ENCODE assay signal across 8 cellular contexts in genomic region chr12:47758584-47758833, GRCh38. TPM values are rescaled to one million over a fixed set of nuclear protein-coding genes. Genes with fewer than 3 reads are reported as not detected.
DNase-seq lines count a peak whose midpoint lies in the region; ATAC-seq, FAIRE-seq and TF ChIP-seq lines count a peak whose summit lies in the region.

No MANE protein-coding gene starts in this region.

- POLR2A ChIA-PET in HCT116 (lab: Charles Lee): no interaction called here

- no peak for TF ChIP-seq CTCF in HCT116 (IDR thresholded peaks at IDR 0.05 in 2 of 3, conservative IDR thresholded peaks at IDR 0.05 in 1 of 3; ENCODE audit: borderline replicate concordance in 1 of 3, insufficient read depth in 1 of 3, low read depth in 2 of 3, low read length in 2 of 3)

- no peaks in the 10 kb centered on the region for H3K79me2 ChIP-seq in HCT116 (ENCODE audit: insufficient read depth, low read length)

- H3K27me3 Mint-ChIP-seq in activated T-helper 1 cell treated with anti-CD3 and anti-CD28 coated beads, Interleukin-12 subunit alpha, Interleukin-12 subunit beta, Interleukin-2, Interleukin-4 antibody, amounts not matched to agents 30 ng/mL and 10 ng/mL and 1 ng/mL, durations not matched to agents 14 hours and 24 hours and 36 hours (ENCODE audit: insufficient read depth): peaks cover 4% of the 10 kb centered on the region

- peak overlapping the region; percentile 100 for H3K4me2 ChIP-seq in HCT116 (ENCODE audit: low read length)

- no peaks in the 10 kb centered on the region for H3K9me3 Mint-ChIP-seq in activated T-helper 1 cell treated with anti-CD3 and anti-CD28 coated beads, Interleukin-12 subunit alpha, Interleukin-12 subunit beta, Interleukin-2, Interleukin-4 antibody, amounts not matched to agents 30 ng/mL and 10 ng/mL and 1 ng/mL, durations not matched to agents 14 hours and 24 hours and 36 hours

- RAD21 ChIA-PET in HCT116 (lab: Charles Lee; ENCODE audit: low non-redundant PET in 1 of 2, low total read pairs in 2 of 2, uncharacterized antibody in 2 of 2, unreplicated experiment in 2 of 2): interaction anchor here in 1 of 2 experiments (1.5 kb wide), 1 partner anchor 16 kb away, joined by 3 read pairs; no protein-coding TSS in a partner anchor

- peak overlapping the region; percentile 56 for H3K4me3 Mint-ChIP-seq in activated T-helper 1 cell treated with anti-CD3 and anti-CD28 coated beads, Interleukin-12 subunit alpha, Interleukin-12 subunit beta, Interleukin-2, Interleukin-4 antibody, amounts not matched to agents 30 ng/mL and 10 ng/mL and 1 ng/mL, durations not matched to agents 14 hours and 24 hours and 36 hours

- intact Hi-C loops in HCT116 (cut with micrococcal nuclease): no loop called here
- intact Hi-C loops in activated T-helper 1 cell treated with anti-CD3 and anti-CD28 coated beads, Interleukin-12 subunit alpha, Interleukin-12 subunit beta, Interleukin-2, Interleukin-4 antibody, amounts not matched to agents 30 ng/mL and 10 ng/mL and 1 ng/mL, durations not matched to agents 14 hours and 24 hours and 36 hours (cut with micrococcal nuclease): loop anchor here (2.0 to 10.0 kb wide), 4 partner anchors 14 to 724 kb away; partner anchors contain the start of genes RPAP3 and SLC48A1

- BruUV-seq in HCT116 (replicated peaks; lab: Mats Ljungman, UMichigan): no TSS peak

- H3K4me3 ChIP-seq in HCT116 (replicated peaks in 1 of 2; ENCODE audit: low read depth in 1 of 2, low read length in 2 of 2) (peak overlapping the region; percentile 65 to 73), iPS-15b (ENCODE audit: low read depth, low read length) (peak overlapping the region; percentile 62), small intestine (ENCODE audit: low read depth in 1 of 2, low read length in 2 of 2) (peak overlapping the region; percentile 39 to 46)

- H3K9ac ChIP-seq in HCT116 (ENCODE audit: low read length) (peak overlapping the region; percentile 73), iPS-15b (ENCODE audit: low read depth, low read length) (no peak overlapping the region)

- TF ChIP-seq POLR2A in HCT116 (IDR thresholded peaks at IDR 0.05; ENCODE audit: borderline replicate concordance, extremely low read depth, insufficient read depth, insufficient read length): no peak

- H3K27ac ChIP-seq in HCT116 (ENCODE audit: low read depth, low read length) (peak overlapping the region; percentile 62; the same call in 1 of the 2 replicates), small intestine (ENCODE audit: low read depth in 1 of 2, low read length in 1 of 2) (peak overlapping the region in 1 of 2 donors; percentile 60)

- no peak for TF ChIP-seq RAD21 in HCT116 (IDR thresholded peaks at IDR 0.05; ENCODE audit: low read depth)

- no peak for FAIRE-seq in small intestine (lab: Jason Lieb, UNC)
- no peak for FAIRE-seq in HTR-8/SVneo (lab: Jason Lieb, UNC)

- CTCF ChIA-PET in HCT116 (lab: Charles Lee): interaction anchor here (0.7 to 9.1 kb wide), 7 partner anchors 8 to 80 kb away, joined by 3 to 75 read pairs (median 7); partner anchors contain the start of gene SLC48A1

- no peaks in the 10 kb centered on the region for H4K20me1 ChIP-seq in HCT116 (ENCODE audit: insufficient read depth)

- H3K36me3 ChIP-seq in HCT116 (ENCODE audit: control insufficient read depth in 1 of 2, insufficient read depth in 2 of 2, low read length in 2 of 2): no peaks in the 10 kb centered on the region
- H3K36me3 ChIP-seq in iPS-15b (ENCODE audit: control insufficient read depth, insufficient read depth, low read length): peaks cover 8% of the 10 kb centered on the region
- no peaks in the 10 kb centered on the region for H3K36me3 ChIP-seq in small intestine (ENCODE audit: control insufficient read depth in 2 of 2, insufficient read depth in 2 of 2, low read length in 2 of 2)

- no peaks in the 10 kb centered on the region for H3K9me2 ChIP-seq in HCT116 (ENCODE audit: insufficient read depth)

- no peaks in the 10 kb centered on the region for H3K36me3 Mint-ChIP-seq in activated T-helper 1 cell treated with anti-CD3 and anti-CD28 coated beads, Interleukin-12 subunit alpha, Interleukin-12 subunit beta, Interleukin-2, Interleukin-4 antibody, amounts not matched to agents 30 ng/mL and 10 ng/mL and 1 ng/mL, durations not matched to agents 14 hours and 24 hours and 36 hours (ENCODE audit: low read depth)

- ATAC-seq in HCT116: no peak

- H3K9me3 ChIP-seq in HCT116 (ENCODE audit: control insufficient read depth in 1 of 2, insufficient read depth in 1 of 2, low read depth in 1 of 2, low read length in 2 of 2): no peaks in the 10 kb centered on the region
- no peaks in the 10 kb centered on the region for H3K9me3 ChIP-seq in iPS-15b (ENCODE audit: control insufficient read depth, insufficient read depth, low read length)
- no peaks in the 10 kb centered on the region for H3K9me3 ChIP-seq in small intestine (ENCODE audit: control insufficient read depth, low read depth)

- H3K4me1 ChIP-seq in HCT116 (ENCODE audit: control insufficient read depth in 1 of 2, insufficient read depth in 2 of 2, low read length in 2 of 2) (peaks cover 32 to 41% of the 10 kb centered on the region in 2 experiments), iPS-15b (ENCODE audit: control insufficient read depth, insufficient read depth, low read length) (no peaks in the 10 kb centered on the region), small intestine (ENCODE audit: control insufficient read depth in 2 of 2, insufficient read depth in 1 of 2, low read depth in 1 of 2, low read length in 1 of 2) (peaks cover 3 to 6% of the 10 kb centered on the region in 2 donors)

- H2AFZ ChIP-seq in HCT116 (ENCODE audit: low read depth, low read length, poor library complexity, severe bottlenecking): peak overlapping the region; percentile 97

- H3K27ac Mint-ChIP-seq in activated T-helper 1 cell treated with anti-CD3 and anti-CD28 coated beads, Interleukin-12 subunit alpha, Interleukin-12 subunit beta, Interleukin-2, Interleukin-4 antibody, amounts not matched to agents 30 ng/mL and 10 ng/mL and 1 ng/mL, durations not matched to agents 14 hours and 24 hours and 36 hours: no peak overlapping the region

- no peaks in the 10 kb centered on the region for H3K27me3 ChIP-seq in HCT116 (ENCODE audit: insufficient read depth, low read length)
- H3K27me3 ChIP-seq in iPS-15b (ENCODE audit: control insufficient read depth, insufficient read depth, low read length): peaks cover 9% of the 10 kb centered on the region
- no peaks in the 10 kb centered on the region for H3K27me3 ChIP-seq in small intestine (ENCODE audit: control insufficient read depth in 2 of 2, insufficient read depth in 2 of 2, low read length in 2 of 2)

- DNase-seq in HCT116 (ENCODE audit: low read depth, low spot score) (no peak), small intestine (no peak), NCI-H524 (lab: John Stamatoyannopoulos, UW) (no peak), HTR-8/SVneo (ENCODE audit: insufficient read length, low spot score) (no peak), kidney tubule cell (ENCODE audit: low spot score) (no peak)
- DNase-seq in activated T-helper 1 cell treated with anti-CD3 and anti-CD28 coated beads, Interleukin-12 subunit alpha, Interleukin-12 subunit beta, Interleukin-2, Interleukin-4 antibody, amounts not matched to agents 30 ng/mL and 10 ng/mL and 1 ng/mL, durations not matched to agents 14 hours and 24 hours and 36 hours (ENCODE audit: low spot score): no peak
- DNase-seq in central memory CD4-positive, alpha-beta T cell: no peak

- 2 to 8% (median 5%) methylated on average over 10 of the region's 10 CpGs for WGBS in small intestine, 3 donors

- H3K4me1 Mint-ChIP-seq in activated T-helper 1 cell treated with anti-CD3 and anti-CD28 coated beads, Interleukin-12 subunit alpha, Interleukin-12 subunit beta, Interleukin-2, Interleukin-4 antibody, amounts not matched to agents 30 ng/mL and 10 ng/mL and 1 ng/mL, durations not matched to agents 14 hours and 24 hours and 36 hours (ENCODE audit: low read depth): peaks cover 62% of the 10 kb centered on the region

TF ChIP-seq in HCT116, 20 proteins besides CTCF, POLR2A, EP300 and RAD21 (continues in another document):
- TF ChIP-seq TCF7L2 (IDR thresholded peaks at IDR 0.05; ENCODE audit: borderline replicate concordance, extremely low read depth, insufficient read depth, insufficient read length) (no peak), YY1 (IDR thresholded peaks at IDR 0.05; ENCODE audit: extremely low read depth, insufficient replicate concordance, low read depth, low read length) (no peak), SIN3A (IDR thresholded peaks at IDR 0.05; ENCODE audit: low read depth) (no peak), POLR2AphosphoS5 (IDR thresholded peaks at IDR 0.05; ENCODE audit: low read depth, low read length) (no peak), CEBPB (IDR thresholded peaks at IDR 0.05; ENCODE audit: low read depth) (no peak), EZH2 (IDR thresholded peaks at IDR 0.05) (no peak), FOSL1 (IDR thresholded peaks at IDR 0.05; ENCODE audit: low read depth) (no peak), SRF (IDR thresholded peaks at IDR 0.05; ENCODE audit: low read depth) (no peak)

RNA-seq across cellular contexts. Expression of gene RAPGEF3, which starts 0.2 kb away (rescaled TPM):
- total RNA-seq in HCT116 (2021; ENCODE audit: unreplicated experiment): 1.8 TPM
- 1.1 and 1.9 TPM in 2 replicates for polyA plus RNA-seq in HCT116 (2012)
- total RNA-seq in activated T-helper 1 cell treated with anti-CD3 and anti-CD28 coated beads, Interleukin-12 subunit alpha, Interleukin-12 subunit beta, Interleukin-2, Interleukin-4 antibody, amounts not matched to agents 30 ng/mL and 10 ng/mL and 1 ng/mL, durations not matched to agents 14 hours and 24 hours and 36 hours: 4.7 and 6.5 TPM in 2 replicates
- 10 to 100 TPM in 1 of 3 donors, 1 to 10 TPM in 2; 2.5 to 19.8 (median 2.7) TPM for polyA plus RNA-seq in small intestine

RNA-seq across cellular contexts. Expression of gene SLC48A1, which starts 14.5 kb away (rescaled TPM):
- total RNA-seq in HCT116 (2021; ENCODE audit: unreplicated experiment): 20.0 TPM
- 12.2 and 15.7 TPM in 2 replicates for polyA plus RNA-seq in HCT116 (2012)
- total RNA-seq in activated T-helper 1 cell treated with anti-CD3 and anti-CD28 coated beads, Interleukin-12 subunit alpha, Interleukin-12 subunit beta, Interleukin-2, Interleukin-4 antibody, amounts not matched to agents 30 ng/mL and 10 ng/mL and 1 ng/mL, durations not matched to agents 14 hours and 24 hours and 36 hours: 12.7 TPM in 2 replicates
- polyA plus RNA-seq in small intestine: 10 to 100 TPM in 1 of 3 donors, 1 to 10 TPM in 2; 5.1 to 12.1 (median 5.4) TPM

RNA-seq across cellular contexts. Expression of gene ENDOU, which starts 33.2 kb away (rescaled TPM):
- not detected for total RNA-seq in HCT116 (2021; ENCODE audit: unreplicated experiment)
- 0.08 TPM in 1 of 2 replicates, not detected in the other for polyA plus RNA-seq in HCT116 (2012)
- not detected in 2 replicates for total RNA-seq in activated T-helper 1 cell treated with anti-CD3 and anti-CD28 coated beads, Interleukin-12 subunit alpha, Interleukin-12 subunit beta, Interleukin-2, Interleukin-4 antibody, amounts not matched to agents 30 ng/mL and 10 ng/mL and 1 ng/mL, durations not matched to agents 14 hours and 24 hours and 36 hours
- under 1 TPM in 1 of 3 donors, not detected in 2; 0.30 TPM for polyA plus RNA-seq in small intestine

RNA-seq across cellular contexts. Expression of gene RPAP3, which starts 52.7 kb away (rescaled TPM):
- 48.3 TPM for total RNA-seq in HCT116 (2021; ENCODE audit: unreplicated experiment)
- 8.1 and 12.7 TPM in 2 replicates for polyA plus RNA-seq in HCT116 (2012)
- 61.2 and 64.9 TPM in 2 replicates for total RNA-seq in activated T-helper 1 cell treated with anti-CD3 and anti-CD28 coated beads, Interleukin-12 subunit alpha, Interleukin-12 subunit beta, Interleukin-2, Interleukin-4 antibody, amounts not matched to agents 30 ng/mL and 10 ng/mL and 1 ng/mL, durations not matched to agents 14 hours and 24 hours and 36 hours
- 10 to 100 TPM in 2 of 3 donors, 1 to 10 TPM in 1; 8.7 to 14.6 (median 14.2) TPM for polyA plus RNA-seq in small intestine
